Comparison of ENCODE assay signal across 11 cellular contexts in the genomic region with DNA sequence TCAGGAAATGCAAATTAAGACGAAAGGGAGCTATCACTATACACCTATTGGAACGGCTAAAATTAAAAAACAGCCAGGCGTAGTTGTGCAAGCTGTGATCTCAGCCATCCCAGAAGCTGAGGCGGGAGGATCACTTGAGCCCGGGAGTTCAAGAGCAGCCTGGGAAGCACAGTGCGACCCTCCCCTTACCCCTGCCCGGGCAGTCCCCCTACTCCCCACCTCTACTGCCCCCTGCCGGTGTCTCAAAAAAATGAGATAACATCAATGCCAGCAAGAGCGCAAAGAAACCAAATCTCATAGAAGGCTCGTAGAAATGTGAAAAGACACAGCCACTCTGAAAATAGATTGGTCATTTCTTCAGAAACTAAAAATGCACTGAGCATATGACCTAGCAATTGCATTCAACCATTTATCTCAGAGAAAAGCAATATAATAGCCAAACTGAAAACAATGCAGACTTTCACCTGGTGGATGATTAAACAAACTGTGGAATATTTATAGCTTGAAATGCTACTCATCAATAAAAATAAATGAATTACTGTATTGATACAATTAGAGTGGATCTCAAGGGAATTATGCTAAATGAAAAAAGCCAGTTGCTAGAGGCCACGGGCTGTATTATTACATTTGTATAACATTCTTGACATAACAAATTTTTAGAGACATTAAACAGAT. TPM values are rescaled to one million over a fixed set of nuclear protein-coding genes. Genes with fewer than 3 reads are reported as not detected.
DNase-seq lines count a peak whose midpoint lies in the region; ATAC-seq, FAIRE-seq and TF ChIP-seq lines count a peak whose summit lies in the region.
"Had no signal": no experiment of that assay in that cellular context is flagged by ENCODE, and none has a peak within 500 bp of the region (broad histone marks: within the 10 kb centered on the region; RNA-seq: fewer than 3 reads in every experiment).

No MANE protein-coding gene starts in this region.

- no peaks in the 10 kb centered on the region for H3K79me2 ChIP-seq in endothelial cell of umbilical vein (ENCODE audit: control insufficient read depth, insufficient read depth, low read length)

- H3K27ac ChIP-seq in endothelial cell of umbilical vein (ENCODE audit: insufficient read depth, low read depth, low read length) (no peak overlapping the region), gastroesophageal sphincter (no peak overlapping the region)
- H3K27ac ChIP-seq: thoracic aorta had no signal

- H3K36me3 ChIP-seq in endothelial cell of umbilical vein (ENCODE audit: control insufficient read depth in 2 of 2, extremely low read depth in 1 of 2, insufficient read depth in 2 of 2, low read length in 2 of 2): no peaks in the 10 kb centered on the region
- H3K36me3 ChIP-seq in gastroesophageal sphincter: no peaks in the 10 kb centered on the region
- H3K36me3 ChIP-seq: thoracic aorta had no signal

- no peaks in the 10 kb centered on the region for H3K9me1 ChIP-seq in endothelial cell of umbilical vein (replicated peaks; ENCODE audit: control insufficient read depth, extremely low read depth, insufficient read depth, low read length)

- ATAC-seq in GM21367 (IDR thresholded peaks at IDR 0.05; ENCODE audit: unreplicated experiment): no peak
- no peak for ATAC-seq in gastroesophageal sphincter

- TF ChIP-seq EP300 in gastroesophageal sphincter (IDR thresholded peaks at IDR 0.05): no peak

- H3K4me3 ChIP-seq in endothelial cell of umbilical vein (replicated peaks in 1 of 3; ENCODE audit: insufficient read depth in 1 of 3, low read depth in 1 of 3, low read length in 3 of 3): no peak overlapping the region
- H3K4me3 ChIP-seq in gastroesophageal sphincter: no peak overlapping the region
- H3K4me3 ChIP-seq: thoracic aorta had no signal

- H3K4me2 ChIP-seq in endothelial cell of umbilical vein (ENCODE audit: insufficient read depth, low read length): no peak overlapping the region

- intact Hi-C loops in endothelial cell of umbilical vein (cut with micrococcal nuclease): loop anchor here (1.0 to 2.0 kb wide), 2 partner anchors 299 to 384 kb away; no protein-coding TSS in a partner anchor

- BruUV-seq in endothelial cell of umbilical vein (replicated peaks; lab: Mats Ljungman, UMichigan): no TSS peak

- DNase-seq in 8988T (peak; percentile 71), ELF-1 (ENCODE audit: low read depth, low spot score) (peak; percentile 74), NCI-H748 treated with DMSO at 0.1 percent for 48 hours (lab: John Stamatoyannopoulos, UW) (peak; percentile 63), endothelial cell of umbilical vein (ENCODE audit: low read depth, low spot score) (no peak), Ammon's horn (ENCODE audit: low spot score) (no peak), LoVo (ENCODE audit: low spot score) (no peak)

- H4K20me1 ChIP-seq in endothelial cell of umbilical vein (replicated peaks; ENCODE audit: control insufficient read depth, extremely low read depth, insufficient read depth, low read length): no peaks in the 10 kb centered on the region

- H3K9ac ChIP-seq in endothelial cell of umbilical vein (replicated peaks; ENCODE audit: extremely low read depth, insufficient read depth, low read length): no peak overlapping the region

- H3K4me1 ChIP-seq in endothelial cell of umbilical vein (ENCODE audit: control insufficient read depth, extremely low read depth, insufficient read depth, low read length) (peaks cover 12% of the 10 kb centered on the region), gastroesophageal sphincter (peaks cover 0 to 11% (median 0%) of the 10 kb centered on the region in 3 donors)

- peak; percentile 58 for FAIRE-seq in endothelial cell of umbilical vein (lab: Jason Lieb, UNC)

- peaks cover 21 to 33% of the 10 kb centered on the region in 2 experiments for H3K27me3 ChIP-seq in endothelial cell of umbilical vein (ENCODE audit: control insufficient read depth in 2 of 2, insufficient read depth in 2 of 2, low read length in 2 of 2)
- H3K27me3 ChIP-seq in gastroesophageal sphincter: peaks cover 98% of the 10 kb centered on the region

- TF ChIP-seq CTCF in endothelial cell of umbilical vein (IDR thresholded peaks at IDR 0.05; ENCODE audit: extremely low read depth in 1 of 2, insufficient read depth in 1 of 2, low read depth in 1 of 2, low read length in 2 of 2): peak; percentile 45 to 47
- TF ChIP-seq CTCF in gastroesophageal sphincter (IDR thresholded peaks at IDR 0.05): no peak

- dilution Hi-C loops in endothelial cell of umbilical vein (cut with MboI; ENCODE audit: extremely low pct_ligation_motif_present, low sequenced_read_pairs): no loop called here

- POLR2A ChIA-PET in endothelial cell of umbilical vein (lab: Charles Lee): no interaction called here

- H3K9me3 ChIP-seq in endothelial cell of umbilical vein (replicated peaks; ENCODE audit: control insufficient read depth, insufficient read depth, low read length) (no peaks in the 10 kb centered on the region), gastroesophageal sphincter (no peaks in the 10 kb centered on the region)
- H3K9me3 ChIP-seq: thoracic aorta had no signal

- WGBS in gastroesophageal sphincter (ENCODE audit: low coverage in 1 of 2), 2 donors: 9 to 10% methylated on average over 9 to 11 of the region's 11 CpGs

- H2AFZ ChIP-seq in endothelial cell of umbilical vein (ENCODE audit: low read depth, low read length): no peak overlapping the region

- no peak for TF ChIP-seq POLR2A in endothelial cell of umbilical vein (IDR thresholded peaks at IDR 0.05; ENCODE audit: low read depth, low read length)
- TF ChIP-seq POLR2A in gastroesophageal sphincter (IDR thresholded peaks at IDR 0.05): no peak

- CTCF ChIA-PET in endothelial cell of umbilical vein (lab: Charles Lee): interaction anchor here (0.9 to 2.3 kb wide), 9 partner anchors 16 to 383 kb away, joined by 3 to 24 read pairs (median 3); no protein-coding TSS in a partner anchor

TF ChIP-seq in endothelial cell of umbilical vein, 7 proteins besides CTCF, POLR2A, EP300 and RAD21:
- TF ChIP-seq GATA2 (IDR thresholded peaks at IDR 0.05; ENCODE audit: insufficient read depth, insufficient read length, low read depth, low read length) (peak; percentile 75), MYC (IDR thresholded peaks at IDR 0.05; ENCODE audit: low read depth, low read length) (no peak)

RNA-seq across cellular contexts. Expression of gene OR2V2, which starts 20.6 kb away (rescaled TPM):
- total RNA-seq in endothelial cell of umbilical vein (not detected in 2 replicates), gastroesophageal sphincter (under 1 TPM in 1 of 4 donors, not detected in 3; 0.08 TPM)
- not detected in 2 replicates for polyA plus RNA-seq in endothelial cell of umbilical vein
- polyA plus RNA-seq in endothelial cell of umbilical vein (2011; cell fraction: cytosol; rRNA removed): not detected in 2 replicates
- polyA plus RNA-seq in endothelial cell of umbilical vein (2011; cell fraction: nucleus; rRNA removed): not detected in 2 replicates
- polyA plus RNA-seq in endothelial cell of umbilical vein (2012): not detected in 2 replicates
- not detected in 2 replicates for polyA minus RNA-seq in endothelial cell of umbilical vein
- polyA minus RNA-seq in endothelial cell of umbilical vein (2011; cell fraction: cytosol; rRNA and poly(A)+ RNA removed): not detected
- polyA minus RNA-seq in endothelial cell of umbilical vein (2011; cell fraction: nucleus; rRNA and poly(A)+ RNA removed): not detected in 2 replicates
- total RNA-seq: activated CD8-positive, alpha-beta memory T cell treated with anti-CD3 and anti-CD28 coated beads for 36 hours; mononuclear cell; thoracic aorta had no signal

RNA-seq across cellular contexts. Expression of gene OR2V1, which starts 37.0 kb away (rescaled TPM):
- total RNA-seq in endothelial cell of umbilical vein (not detected in 2 replicates), gastroesophageal sphincter (under 1 TPM in 1 of 4 donors, not detected in 3; 0.12 TPM)
- not detected in 2 replicates for polyA plus RNA-seq in endothelial cell of umbilical vein
- not detected in 2 replicates for polyA plus RNA-seq in endothelial cell of umbilical vein (2011; cell fraction: cytosol; rRNA removed)
- polyA plus RNA-seq in endothelial cell of umbilical vein (2011; cell fraction: nucleus; rRNA removed): not detected in 2 replicates
- not detected in 2 replicates for polyA plus RNA-seq in endothelial cell of umbilical vein (2012)
- polyA minus RNA-seq in endothelial cell of umbilical vein: not detected in 2 replicates
- polyA minus RNA-seq in endothelial cell of umbilical vein (2011; cell fraction: cytosol; rRNA and poly(A)+ RNA removed): not detected
- polyA minus RNA-seq in endothelial cell of umbilical vein (2011; cell fraction: nucleus; rRNA and poly(A)+ RNA removed): not detected in 2 replicates
- total RNA-seq: activated CD8-positive, alpha-beta memory T cell treated with anti-CD3 and anti-CD28 coated beads for 36 hours; mononuclear cell; thoracic aorta had no signal

RNA-seq across cellular contexts. Expression of gene TRIM7, which starts 37.0 kb away (rescaled TPM):
- total RNA-seq in endothelial cell of umbilical vein (3.4 and 4.1 TPM in 2 replicates), gastroesophageal sphincter (10 to 100 TPM in 1 of 4 donors, 1 to 10 TPM in 3; 3.0 to 11.0 (median 4.7) TPM)
- polyA plus RNA-seq in endothelial cell of umbilical vein: 2.2 and 2.7 TPM in 2 replicates
- 2.2 and 2.6 TPM in 2 replicates for polyA plus RNA-seq in endothelial cell of umbilical vein (2011; cell fraction: cytosol; rRNA removed)
- polyA plus RNA-seq in endothelial cell of umbilical vein (2011; cell fraction: nucleus; rRNA removed): 1.7 TPM in 2 replicates
- 3.2 and 8.7 TPM in 2 replicates for polyA plus RNA-seq in endothelial cell of umbilical vein (2012)
- 0.47 and 0.73 TPM in 2 replicates for polyA minus RNA-seq in endothelial cell of umbilical vein
- polyA minus RNA-seq in endothelial cell of umbilical vein (2011; cell fraction: cytosol; rRNA and poly(A)+ RNA removed): 14.8 TPM
- 0.58 and 0.77 TPM in 2 replicates for polyA minus RNA-seq in endothelial cell of umbilical vein (2011; cell fraction: nucleus; rRNA and poly(A)+ RNA removed)

RNA-seq across cellular contexts. Expression of gene TRIM41, which starts 55.1 kb away (rescaled TPM):
- total RNA-seq in endothelial cell of umbilical vein: 17.3 and 19.9 TPM in 2 replicates
- 11.2 and 12.8 TPM in 2 replicates for polyA plus RNA-seq in endothelial cell of umbilical vein
- polyA plus RNA-seq in endothelial cell of umbilical vein (2011; cell fraction: cytosol; rRNA removed): 8.7 and 10.4 TPM in 2 replicates
- 48.8 and 57.0 TPM in 2 replicates for polyA plus RNA-seq in endothelial cell of umbilical vein (2011; cell fraction: nucleus; rRNA removed)
- 13.2 and 13.7 TPM in 2 replicates for polyA plus RNA-seq in endothelial cell of umbilical vein (2012)
- polyA minus RNA-seq in endothelial cell of umbilical vein: 6.9 and 7.1 TPM in 2 replicates
- polyA minus RNA-seq in endothelial cell of umbilical vein (2011; cell fraction: cytosol; rRNA and poly(A)+ RNA removed): 14.7 TPM
- 9.8 and 11.1 TPM in 2 replicates for polyA minus RNA-seq in endothelial cell of umbilical vein (2011; cell fraction: nucleus; rRNA and poly(A)+ RNA removed)
- total RNA-seq in gastroesophageal sphincter: 10 to 100 TPM in 3 of 4 donors, 1 to 10 TPM in 1; 9.7 to 17.6 (median 12.1) TPM

Comparison
In these comparisons a context has a peak if more than half of its experiments do, and no peak if none do; other contexts are left out.
1. DNase-seq: peak in 8988T (single experiment), ELF-1 (single experiment) and NCI-H748 treated with DMSO at 0.1 percent for 48 hours (single experiment); none in endothelial cell of umbilical vein (single experiment), Ammon's horn (single experiment) and LoVo (single experiment).
2. CTCF ChIP-seq: peak in endothelial cell of umbilical vein (2 of 2); none in gastroesophageal sphincter (0 of 4).